1 cellular context compared by ENCODE assay signal in the genomic region with DNA sequence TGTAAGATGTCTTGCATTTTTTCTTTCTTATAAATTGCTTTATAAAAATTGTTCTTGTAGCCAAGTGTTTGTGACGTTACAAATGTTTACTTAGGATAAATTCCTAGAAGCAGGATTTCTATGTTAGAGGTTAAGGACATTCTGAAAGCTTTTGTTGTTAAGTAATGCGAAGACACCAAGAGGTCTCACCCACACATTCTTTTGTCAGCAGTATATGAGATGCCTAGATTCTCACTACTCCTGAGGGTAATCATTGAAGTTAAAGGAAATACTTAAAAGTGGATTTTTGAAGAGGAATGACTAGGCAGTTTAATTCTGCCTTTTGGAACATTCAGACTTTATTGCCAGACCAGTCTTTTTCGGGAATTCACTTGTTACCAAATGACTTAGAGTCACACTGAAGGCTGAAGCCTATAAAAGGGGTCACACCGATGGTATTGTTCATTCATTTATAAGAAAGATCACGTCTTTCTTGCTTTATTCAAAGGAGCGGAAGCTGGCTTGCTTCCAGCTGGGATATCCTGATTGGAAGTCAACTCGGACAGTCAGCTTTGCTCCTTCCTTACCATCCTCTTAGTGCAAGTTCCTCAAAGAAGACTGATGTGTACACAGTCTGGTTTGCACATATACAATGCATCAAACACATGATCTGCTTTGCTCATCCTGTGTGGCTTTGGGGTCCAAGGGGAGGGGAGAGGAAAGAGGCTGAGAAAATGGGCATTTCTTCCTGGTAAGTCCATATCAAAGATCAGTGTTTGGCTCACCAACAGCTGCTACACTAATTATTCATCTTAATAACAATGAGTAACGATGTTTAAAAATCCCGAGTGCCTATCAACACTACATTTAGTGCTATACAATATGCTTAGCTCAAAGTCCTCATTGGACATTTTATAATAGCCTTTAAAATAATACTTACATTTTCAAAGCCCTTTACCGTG.
TF ChIP-seq lines count a peak whose summit lies in the region.

No MANE protein-coding gene starts in this region.

TF ChIP-seq in endothelial cell of umbilical vein, 7 proteins besides CTCF, POLR2A, EP300 and RAD21:
- TF ChIP-seq, protein P1, sequence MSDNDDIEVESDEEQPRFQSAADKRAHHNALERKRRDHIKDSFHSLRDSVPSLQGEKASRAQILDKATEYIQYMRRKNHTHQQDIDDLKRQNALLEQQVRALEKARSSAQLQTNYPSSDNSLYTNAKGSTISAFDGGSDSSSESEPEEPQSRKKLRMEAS (IDR thresholded peaks at IDR 0.05; ENCODE audit: insufficient read depth, insufficient read length) = no peak
- TF ChIP-seq GATA2 (IDR thresholded peaks at IDR 0.05; ENCODE audit: insufficient read depth, insufficient read length, low read depth, low read length) (no peak), EZH2 (IDR thresholded peaks at IDR 0.05; ENCODE audit: borderline replicate concordance, low read depth, low read length, severe bottlenecking) (no peak), JUN (IDR thresholded peaks at IDR 0.05; ENCODE audit: borderline replicate concordance, insufficient read depth, insufficient read length, low read depth) (no peak), POLR2AphosphoS5 (IDR thresholded peaks at IDR 0.05; ENCODE audit: insufficient read depth, low read depth, low read length) (no peak), FOS (IDR thresholded peaks at IDR 0.05; ENCODE audit: borderline replicate concordance, insufficient read depth, low read length) (no peak), MYC (IDR thresholded peaks at IDR 0.05; ENCODE audit: low read depth, low read length) (no peak)
